28 cellular contexts compared by ENCODE assay signal in the genomic region with DNA sequence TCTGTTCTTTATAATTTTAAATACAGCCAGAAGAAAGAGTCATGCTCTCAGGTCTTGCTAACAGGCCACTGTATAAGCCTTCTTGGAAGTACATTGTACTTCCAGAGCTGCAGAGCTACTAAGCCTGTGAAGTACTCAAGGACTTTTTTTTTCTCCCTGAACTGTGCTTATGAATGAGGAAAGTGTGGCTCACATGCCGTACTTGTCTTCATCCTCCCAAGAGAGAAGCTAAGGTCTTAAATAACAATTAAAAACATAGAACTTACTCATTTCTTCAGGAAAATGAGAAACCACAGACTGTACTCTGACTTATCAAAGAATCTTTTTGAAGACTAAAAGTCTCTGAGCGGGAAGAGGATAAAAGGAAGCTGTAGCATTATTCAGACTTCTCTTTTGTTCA.
"Had no signal": no experiment of that assay in that cellular context is flagged by ENCODE, and none has a peak within 500 bp of the region (broad histone marks: within the 10 kb centered on the region; RNA-seq: fewer than 3 reads in every experiment).

No MANE protein-coding gene starts in this region.

- H3K27me3 ChIP-seq: ascending aorta, brain microvascular endothelial cell, esophagus muscularis mucosa, gastroesophageal sphincter, neutrophil, ovary, right lobe of liver, testis had no signal

- H3K9me3 Mint-ChIP-seq: activated naive CD4-positive, alpha-beta T cell treated with anti-CD3 and anti-CD28 coated beads for 36 hours; activated naive CD8-positive, alpha-beta T cell treated with anti-CD3 and anti-CD28 coated beads for 36 hours; endodermal cell; nephron progenitor cell had no signal

- H3K36me3 Mint-ChIP-seq: activated naive CD8-positive, alpha-beta T cell treated with anti-CD3 and anti-CD28 coated beads for 36 hours; naive B cell had no signal

- DNase-seq: activated CD4-positive, alpha-beta T cell treated with anti-CD3 and anti-CD28 coated beads for 4 hours; activated CD4-positive, alpha-beta T cell treated with anti-CD3 and anti-CD28 coated beads, Interleukin-2, amount 50 U/mL, for 4 hours; activated effector memory CD4-positive, alpha-beta T cell treated with anti-CD3 and anti-CD28 coated beads, Interleukin-2, amount 50 U/mL, for 16 hours; activated naive CD4-positive, alpha-beta T cell treated with anti-CD3 and anti-CD28 coated beads for 36 hours; activated naive CD8-positive, alpha-beta T cell treated with anti-CD3 and anti-CD28 coated beads for 36 hours; brain microvascular endothelial cell; cortex of kidney; endodermal cell; hippocampal formation; kidney; left colon; mammary epithelial cell; naive B cell; nephron progenitor cell; ovary; right lobe of liver; stimulated activated CD4-positive, alpha-beta T cell treated with anti-CD3 and anti-CD28 coated beads, Interleukin-12 subunit alpha, Interleukin-12 subunit beta, amount 100 ng/mL, for 4 hours; stimulated activated CD4-positive, alpha-beta T cell treated with anti-CD3 and anti-CD28 coated beads, Interleukin-4, amount 100 ng/mL, for 1 hour; stimulated activated naive CD8-positive, alpha-beta T cell treated with anti-CD3 and anti-CD28 coated beads, Interleukin-15, Interleukin-2, amounts not matched to agents 100 U/mL and 50 U/mL, for 24 hours; T-helper 17 cell; testis; trophoblast cell had no signal

- H3K4me3 Mint-ChIP-seq: activated naive CD4-positive, alpha-beta T cell treated with anti-CD3 and anti-CD28 coated beads for 36 hours; activated naive CD8-positive, alpha-beta T cell treated with anti-CD3 and anti-CD28 coated beads for 36 hours; endodermal cell; naive B cell; nephron progenitor cell; T-helper 17 cell had no signal

- ATAC-seq: gastroesophageal sphincter; left colon; right lobe of liver; stimulated activated naive CD8-positive, alpha-beta T cell treated with anti-CD3 and anti-CD28 coated beads, Interleukin-15, Interleukin-2, amounts not matched to agents 100 U/mL and 50 U/mL, for 24 hours; T-helper 17 cell had no signal

- H3K27ac Mint-ChIP-seq: activated naive CD4-positive, alpha-beta T cell treated with anti-CD3 and anti-CD28 coated beads for 36 hours; activated naive CD8-positive, alpha-beta T cell treated with anti-CD3 and anti-CD28 coated beads for 36 hours; endodermal cell; naive B cell; nephron progenitor cell; progenitor cell of endocrine pancreas; T-helper 17 cell had no signal

- H3K27ac ChIP-seq: ascending aorta, brain microvascular endothelial cell, esophagus muscularis mucosa, gastroesophageal sphincter, neutrophil, ovary, right lobe of liver, skin epidermis, testis had no signal

- H3K4me3 ChIP-seq: ascending aorta, esophagus muscularis mucosa, gastroesophageal sphincter, ovary, right lobe of liver, skin epidermis, testis had no signal

- H3K4me1 Mint-ChIP-seq: activated naive CD8-positive, alpha-beta T cell treated with anti-CD3 and anti-CD28 coated beads for 36 hours; naive B cell; T-helper 17 cell had no signal

- H3K9me3 ChIP-seq: ascending aorta, esophagus muscularis mucosa, gastroesophageal sphincter, neutrophil, ovary, right lobe of liver, testis had no signal

- H3K4me1 ChIP-seq: ascending aorta, esophagus muscularis mucosa, gastroesophageal sphincter, right lobe of liver, testis had no signal

- H3K36me3 ChIP-seq: ascending aorta, brain microvascular endothelial cell, esophagus muscularis mucosa, gastroesophageal sphincter, neutrophil, ovary, right lobe of liver had no signal

- H3K27me3 Mint-ChIP-seq: activated naive CD8-positive, alpha-beta T cell treated with anti-CD3 and anti-CD28 coated beads for 36 hours; naive B cell; progenitor cell of endocrine pancreas; T-helper 17 cell had no signal
